16 cellular contexts compared by ENCODE assay signal in genomic region chr5:149586708-149587318, GRCh38. TPM values are rescaled to one million over a fixed set of nuclear protein-coding genes. Genes with fewer than 3 reads are reported as not detected.
DNase-seq lines count a peak whose midpoint lies in the region; ATAC-seq and TF ChIP-seq lines count a peak whose summit lies in the region.
"Had no signal": no experiment of that assay in that cellular context is flagged by ENCODE, and none has a peak within 500 bp of the region (broad histone marks: within the 10 kb centered on the region; RNA-seq: fewer than 3 reads in every experiment).

No MANE protein-coding gene starts in this region.

- DNase-seq in dorsolateral prefrontal cortex (no peak), NCI-H2227 (lab: John Stamatoyannopoulos, UW; ENCODE audit: unreplicated experiment) (no peak), immature natural killer cell (no peak), DMS 273 treated with DMSO at 0.1 percent for 48 hours (lab: John Stamatoyannopoulos, UW) (no peak)
- DNase-seq: activated CD4-positive, alpha-beta T cell treated with anti-CD3 and anti-CD28 coated beads for 48 hours; activated gamma-delta T cell treated with Interleukin-2 at 50 U/mL for 16 hours; BE2C; H7; mesendoderm; pancreas; stimulated activated CD4-positive, alpha-beta T cell treated with anti-CD3 and anti-CD28 coated beads, Interleukin-2, amount 100 ng/mL, for 24 hours; T-cell had no signal

- peak overlapping the region; percentile 7 for H2AFZ ChIP-seq in parathyroid adenoma

- H3K9me3 Mint-ChIP-seq in immature natural killer cell = no peaks in the 10 kb centered on the region
- H3K9me3 Mint-ChIP-seq: T-cell had no signal

- no peak overlapping the region for H3K4me3 Mint-ChIP-seq in immature natural killer cell
- H3K4me3 Mint-ChIP-seq: T-cell had no signal

- intact Hi-C loops in dorsolateral prefrontal cortex (cut with DNase I) = no loop called here

- no peaks in the 10 kb centered on the region for H3K36me3 ChIP-seq in parathyroid adenoma (ENCODE audit: control insufficient read depth, insufficient read depth, low read length)
- H3K36me3 ChIP-seq: BE2C, pancreas had no signal

- H3K27me3 Mint-ChIP-seq in immature natural killer cell (ENCODE audit: low read depth in 3 of 3) = peaks cover 2 to 4% (median 2%) of the 10 kb centered on the region in 3 donors

- no peaks in the 10 kb centered on the region for H3K9me3 ChIP-seq in parathyroid adenoma (ENCODE audit: control insufficient read depth, low read length)
- H3K9me3 ChIP-seq: BE2C, pancreas had no signal

- no peaks in the 10 kb centered on the region for H3K36me3 Mint-ChIP-seq in immature natural killer cell
- H3K36me3 Mint-ChIP-seq: T-cell had no signal

- TF ChIP-seq CTCF in 22Rv1 (IDR thresholded peaks at IDR 0.05) (no peak), dorsolateral prefrontal cortex (IDR thresholded peaks at IDR 0.05 in 54 of 56, conservative IDR thresholded peaks at IDR 0.05 in 2 of 56; ENCODE audit: low read depth in 1 of 56, partially characterized antibody in 56 of 56) (no peak), parathyroid adenoma (IDR thresholded peaks at IDR 0.05) (no peak)

- H3K4me1 ChIP-seq in parathyroid adenoma = peaks cover 34% of the 10 kb centered on the region

- H3K27ac ChIP-seq in 22Rv1 (peak overlapping the region; percentile 100), dorsolateral prefrontal cortex (peak overlapping the region in 52 of 59 donors; percentile 7 to 99 (median 60)), parathyroid adenoma (peak overlapping the region; percentile 3)

- ATAC-seq in GM19351 (IDR thresholded peaks at IDR 0.05; ENCODE audit: unreplicated experiment) (peak; percentile 79), GM19452 (IDR thresholded peaks at IDR 0.05; ENCODE audit: unreplicated experiment) (no peak)
- ATAC-seq: T-cell had no signal

- H3K4me2 ChIP-seq in parathyroid adenoma (ENCODE audit: low read length) = peak overlapping the region; percentile 21

- no peaks in the 10 kb centered on the region for H3K4me1 Mint-ChIP-seq in immature natural killer cell

- H3K79me2 ChIP-seq in parathyroid adenoma = peaks cover 11% of the 10 kb centered on the region

- no peak overlapping the region for H3K27ac Mint-ChIP-seq in immature natural killer cell
- H3K27ac Mint-ChIP-seq: T-cell had no signal

- H3K4me3 ChIP-seq in dorsolateral prefrontal cortex (no peak overlapping the region), parathyroid adenoma (ENCODE audit: low read depth, low read length) (no peak overlapping the region)
- H3K4me3 ChIP-seq: pancreas had no signal

- H3K27me3 ChIP-seq in dorsolateral prefrontal cortex (no peaks in the 10 kb centered on the region), parathyroid adenoma (ENCODE audit: control insufficient read depth, insufficient read depth, low read length) (no peaks in the 10 kb centered on the region)
- H3K27me3 ChIP-seq: BE2C, pancreas had no signal

- no peak overlapping the region for H3K9ac ChIP-seq in parathyroid adenoma

RNA-seq across cellular contexts. Expression of gene ARHGEF37, which starts 5.5 kb away (rescaled TPM):
- total RNA-seq in dorsolateral prefrontal cortex = 10 to 100 TPM; 12.0 to 71.9 (median 27.0) TPM
- polyA plus RNA-seq in immature natural killer cell = under 1 TPM in 1 of 3 donors, not detected in 2; 0.47 TPM

RNA-seq across cellular contexts. Expression of gene CSNK1A1, which starts 35.6 kb away (rescaled TPM):
- 100 to 1,000 TPM; 164 to 228 (median 189) TPM for total RNA-seq in dorsolateral prefrontal cortex
- 100 to 1,000 TPM; 106 to 146 (median 134) TPM for polyA plus RNA-seq in immature natural killer cell

Comparison
In these comparisons a context has a peak if more than half of its experiments do, and no peak if none do; other contexts are left out.
1. H3K27ac ChIP-seq: peak in every context shown above with its lines; median percentile 100 in 22Rv1; 60 in dorsolateral prefrontal cortex; 3 in parathyroid adenoma.